In the genomic region with DNA sequence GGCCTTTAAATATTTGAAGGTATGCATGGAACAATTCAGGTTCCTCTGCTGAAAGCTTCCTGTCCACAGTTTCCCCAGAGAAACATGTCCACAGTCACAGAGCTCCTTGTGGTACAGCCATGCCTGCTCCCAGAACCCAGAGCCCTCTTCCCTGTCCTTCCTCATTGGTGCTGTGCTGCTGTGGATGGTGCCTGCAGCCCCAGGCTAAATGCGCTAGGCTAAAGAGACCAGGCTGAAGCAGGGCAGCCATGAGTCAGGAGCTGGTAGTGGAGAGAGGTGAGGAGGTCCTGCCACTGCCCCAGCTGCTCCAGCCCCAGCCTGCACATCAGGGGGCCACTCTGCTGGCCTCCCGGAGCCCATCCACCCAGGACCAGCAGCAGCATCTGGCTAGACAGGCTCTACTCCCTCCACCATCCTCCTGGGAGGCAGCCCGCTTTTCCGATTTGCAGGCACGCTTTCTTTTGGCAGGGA, we compare ENCODE assay signal across 21 cellular contexts.
DNase-seq lines count a peak whose midpoint lies in the region; ATAC-seq and TF ChIP-seq lines count a peak whose summit lies in the region.
"Had no signal": no experiment of that assay in that cellular context is flagged by ENCODE, and none has a peak within 500 bp of the region (broad histone marks: within the 10 kb centered on the region; RNA-seq: fewer than 3 reads in every experiment).

No MANE protein-coding gene starts in this region.

- in situ Hi-C loops in HAP-1 (cut with MboI; ENCODE audit: low sequenced_read_pairs): no loop called here

- H3K27me3 ChIP-seq in heart right ventricle: no peaks in the 10 kb centered on the region
- H3K27me3 ChIP-seq in HAP-1 (ENCODE audit: low read depth): no peaks in the 10 kb centered on the region; the same call in 1 of the 2 replicates
- H3K27me3 ChIP-seq: cardiac muscle cell, tibial nerve had no signal

- no peaks in the 10 kb centered on the region for H3K4me1 Mint-ChIP-seq in activated CD8-positive, alpha-beta memory T cell treated with anti-CD3 and anti-CD28 coated beads, Interleukin-2, amount 10 ng/mL, durations not matched to agents 7 days and 5 days

- intact Hi-C loops in Right ventricle myocardium superior (cut with DNase I): no loop called here
- intact Hi-C loops in heart right ventricle (cut with DNase I): no loop called here

- H3K9me3 ChIP-seq in heart right ventricle (no peaks in the 10 kb centered on the region), HAP-1 (no peaks in the 10 kb centered on the region)
- H3K9me3 ChIP-seq: Caco-2, tibial nerve had no signal

- no peak overlapping the region for H3K27ac ChIP-seq in heart right ventricle
- H3K27ac ChIP-seq: cardiac muscle cell, RWPE1, tibial nerve had no signal

- H3K4me3 ChIP-seq in heart right ventricle: no peak overlapping the region
- no peak overlapping the region for H3K4me3 ChIP-seq in HAP-1
- H3K4me3 ChIP-seq: cardiac muscle cell, K562, tibial nerve had no signal

- H3K36me3 Mint-ChIP-seq in activated CD8-positive, alpha-beta memory T cell treated with anti-CD3 and anti-CD28 coated beads, Interleukin-2, amount 10 ng/mL, durations not matched to agents 7 days and 5 days: no peaks in the 10 kb centered on the region

- H3K36me3 ChIP-seq in heart right ventricle (no peaks in the 10 kb centered on the region), HAP-1 (replicated peaks) (no peaks in the 10 kb centered on the region)
- H3K36me3 ChIP-seq: cardiac muscle cell, tibial nerve had no signal

- no peak overlapping the region for H3K4me3 Mint-ChIP-seq in activated CD8-positive, alpha-beta memory T cell treated with anti-CD3 and anti-CD28 coated beads, Interleukin-2, amount 10 ng/mL, durations not matched to agents 7 days and 5 days
- H3K4me3 Mint-ChIP-seq: activated CD4-positive, alpha-beta memory T cell treated with anti-CD3 and anti-CD28 coated beads, Interleukin-2, amount 10 ng/mL, durations not matched to agents 7 days and 5 days; activated naive CD4-positive, alpha-beta T cell treated with anti-CD3 and anti-CD28 coated beads for 36 hours; H9; stimulated activated naive CD8-positive, alpha-beta T cell treated with anti-CD3 and anti-CD28 coated beads, Interleukin-15, amount 100 ng/mL, for 72 hours had no signal

- H3K27me3 Mint-ChIP-seq in activated CD8-positive, alpha-beta memory T cell treated with anti-CD3 and anti-CD28 coated beads, Interleukin-2, amount 10 ng/mL, durations not matched to agents 7 days and 5 days: peaks cover 12% of the 10 kb centered on the region

- H3K27ac Mint-ChIP-seq in activated CD8-positive, alpha-beta memory T cell treated with anti-CD3 and anti-CD28 coated beads, Interleukin-2, amount 10 ng/mL, durations not matched to agents 7 days and 5 days: no peak overlapping the region
- H3K27ac Mint-ChIP-seq: activated CD4-positive, alpha-beta memory T cell treated with anti-CD3 and anti-CD28 coated beads, Interleukin-2, amount 10 ng/mL, durations not matched to agents 7 days and 5 days; activated naive CD4-positive, alpha-beta T cell treated with anti-CD3 and anti-CD28 coated beads for 36 hours; stimulated activated naive CD8-positive, alpha-beta T cell treated with anti-CD3 and anti-CD28 coated beads, Interleukin-15, amount 100 ng/mL, for 72 hours had no signal

- no peak for TF ChIP-seq CTCF in heart right ventricle (IDR thresholded peaks at IDR 0.05)

- peak; percentile 23 for DNase-seq in Right ventricle myocardium superior
- DNase-seq in heart right ventricle: no peak
- DNase-seq in NCI-H524 treated with DMSO at 0.1 percent for 48 hours (lab: John Stamatoyannopoulos, UW): peak; percentile 79
- peak; percentile 89 for DNase-seq in islet precursor cell
- DNase-seq in HAP-1 (ENCODE audit: low spot score in 2 of 2): no peak
- no peak for DNase-seq in stimulated activated CD4-positive, alpha-beta T cell treated with anti-CD3 and anti-CD28 coated beads, Interleukin-4, amount 100 ng/mL, for 1 hour
- DNase-seq in activated CD8-positive, alpha-beta memory T cell treated with anti-CD3 and anti-CD28 coated beads, Interleukin-2, amount 10 ng/mL, durations not matched to agents 7 days and 5 days: no peak
- DNase-seq: activated CD4-positive, alpha-beta memory T cell treated with anti-CD3 and anti-CD28 coated beads, Interleukin-2, amount 10 ng/mL, durations not matched to agents 7 days and 5 days; activated naive CD4-positive, alpha-beta T cell treated with anti-CD3 and anti-CD28 coated beads for 36 hours; activated T-cell treated with anti-CD3 and anti-CD28 coated beads for 4 hours; Caco-2; H9; NCI-H1436 treated with DMSO at 0.1 percent for 48 hours; nucleus accumbens; stimulated activated naive CD8-positive, alpha-beta T cell treated with anti-CD3 and anti-CD28 coated beads, Interleukin-15, amount 100 ng/mL, for 72 hours had no signal

- CTCF ChIA-PET in activated CD8-positive, alpha-beta memory T cell treated with anti-CD3 and anti-CD28 coated beads, Interleukin-2, amount 10 ng/mL, durations not matched to agents 7 days and 5 days (lab: Charles Lee): no interaction called here

- no peaks in the 10 kb centered on the region for H3K9me3 Mint-ChIP-seq in activated CD8-positive, alpha-beta memory T cell treated with anti-CD3 and anti-CD28 coated beads, Interleukin-2, amount 10 ng/mL, durations not matched to agents 7 days and 5 days (ENCODE audit: low read depth)
- H3K9me3 Mint-ChIP-seq: activated CD4-positive, alpha-beta memory T cell treated with anti-CD3 and anti-CD28 coated beads, Interleukin-2, amount 10 ng/mL, durations not matched to agents 7 days and 5 days; activated naive CD4-positive, alpha-beta T cell treated with anti-CD3 and anti-CD28 coated beads for 36 hours; H9; stimulated activated naive CD8-positive, alpha-beta T cell treated with anti-CD3 and anti-CD28 coated beads, Interleukin-15, amount 100 ng/mL, for 72 hours had no signal

- H3K4me1 ChIP-seq in heart right ventricle (no peaks in the 10 kb centered on the region), HAP-1 (no peaks in the 10 kb centered on the region)

- ATAC-seq in Right ventricle myocardium superior (ENCODE audit: poor library complexity) (no peak), heart right ventricle (no peak), HG02759 (IDR thresholded peaks at IDR 0.05; ENCODE audit: unreplicated experiment) (no peak)
- ATAC-seq in activated CD8-positive, alpha-beta memory T cell treated with anti-CD3 and anti-CD28 coated beads, Interleukin-2, amount 10 ng/mL, durations not matched to agents 7 days and 5 days: no peak
- ATAC-seq: K562; SK-N-SH treated with all-trans-retinoic acid at 6 μM for 48 hours; stimulated activated naive CD8-positive, alpha-beta T cell treated with anti-CD3 and anti-CD28 coated beads, Interleukin-15, amount 100 ng/mL, for 72 hours had no signal

- WGBS in heart right ventricle, 2 donors: 82 to 88% methylated on average over 5 of the region's 5 CpGs

Comparison
In these comparisons a context has a peak if more than half of its experiments do, and no peak if none do; other contexts are left out.
1. DNase-seq: peak in Right ventricle myocardium superior (single experiment), NCI-H524 treated with DMSO at 0.1 percent for 48 hours (single experiment) and islet precursor cell (single experiment); none in heart right ventricle (0 of 2), HAP-1 (0 of 2), stimulated activated CD4-positive, alpha-beta T cell treated with anti-CD3 and anti-CD28 coated beads, Interleukin-4, amount 100 ng/mL, for 1 hour (single experiment) and activated CD8-positive, alpha-beta memory T cell treated with anti-CD3 and anti-CD28 coated beads, Interleukin-2, amount 10 ng/mL, durations not matched to agents 7 days and 5 days (single experiment).